Comparison of ENCODE assay signal across 8 cellular contexts in genomic region chr11:29343465-29344333, GRCh38.
DNase-seq lines count a peak whose midpoint lies in the region; ATAC-seq and TF ChIP-seq lines count a peak whose summit lies in the region.

No MANE protein-coding gene starts in this region.

- CTCF ChIA-PET in HEK293T (lab: Yijun Ruan, JAX): interaction anchor here (0.6 to 1.5 kb wide), 10 partner anchors 9 to 1763 kb away, joined by 3 to 7 read pairs (median 3); no protein-coding TSS in a partner anchor
- CTCF ChIA-PET in WTC11 (lab: Charles Lee): interaction anchor here (0.6 to 1.7 kb wide), 17 partner anchors 9 to 1236 kb away, joined by 3 to 16 read pairs (median 4); partner anchors contain the start of genes KIF18A and METTL15

- no peaks in the 10 kb centered on the region for H3K36me3 Mint-ChIP-seq in WTC11
- no peaks in the 10 kb centered on the region for H3K36me3 Mint-ChIP-seq in effector memory CD8-positive, alpha-beta T cell (ENCODE audit: insufficient read depth)

- no peaks in the 10 kb centered on the region; the same call in 1 of the 2 replicates for H3K9me3 Mint-ChIP-seq in WTC11
- H3K9me3 Mint-ChIP-seq in effector memory CD8-positive, alpha-beta T cell: peaks cover 7 to 11% of the 10 kb centered on the region in 2 donors

- no peak overlapping the region for H3K27ac ChIP-seq in ovary

- peak overlapping the region; percentile 45 for H3K4me2 ChIP-seq in Loucy (ENCODE audit: low read depth, low read length, poor library complexity, severe bottlenecking)

- intact Hi-C loops in ovary (cut with DNase I): no loop called here

- TF ChIP-seq POLR2A in ovary (IDR thresholded peaks at IDR 0.05): no peak

- no peaks in the 10 kb centered on the region for H3F3A ChIP-seq in Loucy (ENCODE audit: low read depth)

- H3K27me3 Mint-ChIP-seq in WTC11 (ENCODE audit: low read depth): peaks cover 13% of the 10 kb centered on the region
- H3K27me3 Mint-ChIP-seq in effector memory CD8-positive, alpha-beta T cell: no peaks in the 10 kb centered on the region

- H3K9me3 ChIP-seq in Loucy (ENCODE audit: insufficient read depth, low read depth, low read length) (no peaks in the 10 kb centered on the region), ovary (no peaks in the 10 kb centered on the region)

- POLR2A ChIA-PET in HEK293T (lab: Yijun Ruan, JAX): no interaction called here
- POLR2A ChIA-PET in WTC11 (lab: Charles Lee): no interaction called here

- H3K4me1 Mint-ChIP-seq in WTC11: no peaks in the 10 kb centered on the region
- no peaks in the 10 kb centered on the region for H3K4me1 Mint-ChIP-seq in effector memory CD8-positive, alpha-beta T cell (ENCODE audit: low read depth in 2 of 2)

- H3K9ac ChIP-seq in Loucy (ENCODE audit: low read depth, low read length, poor library complexity, severe bottlenecking): no peak overlapping the region

- H3K79me2 ChIP-seq in Loucy (ENCODE audit: insufficient read depth, low read length): no peaks in the 10 kb centered on the region

- H3K4me3 ChIP-seq in AG10803 (ENCODE audit: low read length) (peak overlapping the region; percentile 18; the same call in 1 of the 2 replicates), Loucy (ENCODE audit: low read length, poor library complexity, severe bottlenecking) (no peak overlapping the region), fibroblast of the aortic adventitia (ENCODE audit: low read depth, low read length) (no peak overlapping the region), ovary (no peak overlapping the region)

- H4K20me1 ChIP-seq in Loucy (ENCODE audit: insufficient read depth, low read length, poor library complexity, severe bottlenecking): no peaks in the 10 kb centered on the region

- no peaks in the 10 kb centered on the region for H3K9me2 ChIP-seq in Loucy (replicated peaks; ENCODE audit: low read depth, low read length)

- H3K4me3 Mint-ChIP-seq in WTC11: no peak overlapping the region
- no peak overlapping the region for H3K4me3 Mint-ChIP-seq in effector memory CD8-positive, alpha-beta T cell

- DNase-seq in AG10803 (ENCODE audit: low read depth) (peak; percentile 50), HEK293T (ENCODE audit: extremely low spot score) (peak; percentile 60), WTC11 (ENCODE audit: low spot score) (peak; percentile 80), fibroblast of the aortic adventitia (ENCODE audit: low read depth) (peak; percentile 55), ovary (peak in 3 of 5 donors; percentile 14 to 36 (median 26))
- DNase-seq in effector memory CD8-positive, alpha-beta T cell: no peak

- H3K27ac Mint-ChIP-seq in WTC11: no peak overlapping the region
- H3K27ac Mint-ChIP-seq in effector memory CD8-positive, alpha-beta T cell: no peak overlapping the region

- WGBS in ovary, 3 donors: 26 to 30% (median 28%) methylated on average over 8 of the region's 8 CpGs

- peak; percentile 100 for ATAC-seq in WTC11
- ATAC-seq in effector memory CD8-positive, alpha-beta T cell (replicated peaks): no peak

- TF ChIP-seq CTCF in AG10803 (conservative IDR thresholded peaks at IDR 0.05; ENCODE audit: low read length) (peak; percentile 93), GM12874 (IDR thresholded peaks at IDR 0.05; ENCODE audit: insufficient read depth, low read depth, low read length) (peak; percentile 97), Loucy (conservative IDR thresholded peaks at IDR 0.05; ENCODE audit: low read length) (peak; percentile 98), WTC11 (IDR thresholded peaks at IDR 0.05) (peak; percentile 95), fibroblast of the aortic adventitia (IDR thresholded peaks at IDR 0.05; ENCODE audit: insufficient read depth, low read length) (peak; percentile 91), ovary (IDR thresholded peaks at IDR 0.05) (no peak)

- peak overlapping the region; percentile 59 for H2AFZ ChIP-seq in Loucy (ENCODE audit: low read length)

- no peak for TF ChIP-seq EP300 in ovary (IDR thresholded peaks at IDR 0.05)

- H3K36me3 ChIP-seq in Loucy (ENCODE audit: insufficient read depth, low read length) (no peaks in the 10 kb centered on the region), ovary (no peaks in the 10 kb centered on the region)

- H3K27me3 ChIP-seq in Loucy (ENCODE audit: insufficient read depth, low read length, poor library complexity, severe bottlenecking) (no peaks in the 10 kb centered on the region), ovary (no peaks in the 10 kb centered on the region)

- H3K4me1 ChIP-seq in Loucy (ENCODE audit: insufficient read depth, low read length, poor library complexity, severe bottlenecking): no peaks in the 10 kb centered on the region
- no peaks in the 10 kb centered on the region for H3K4me1 ChIP-seq in ovary (ENCODE audit: insufficient read depth)

TF ChIP-seq in HEK293T, 16 proteins besides CTCF, POLR2A, EP300 and RAD21:
- TF ChIP-seq HDGF (IDR thresholded peaks at IDR 0.05; ENCODE audit: borderline replicate concordance) (no peak), FOXA1 (IDR thresholded peaks at IDR 0.05) (no peak)

TF ChIP-seq in WTC11, 78 proteins besides CTCF, POLR2A, EP300 and RAD21:
- TF ChIP-seq TCF7 (CRISPR knock-in tag; IDR thresholded peaks at IDR 0.05; ENCODE audit: low read depth) (no peak), ZNF263 (CRISPR knock-in tag; IDR thresholded peaks at IDR 0.05; ENCODE audit: low read depth) (no peak), NFYB (CRISPR knock-in tag; conservative IDR thresholded peaks at IDR 0.05; ENCODE audit: low read depth) (no peak), USF1 (CRISPR knock-in tag; IDR thresholded peaks at IDR 0.05) (no peak), NFE2L1 (CRISPR knock-in tag; IDR thresholded peaks at IDR 0.05) (no peak), OVOL2 (CRISPR knock-in tag; IDR thresholded peaks at IDR 0.05; ENCODE audit: borderline replicate concordance) (no peak), ESRRA (CRISPR knock-in tag; IDR thresholded peaks at IDR 0.05; ENCODE audit: borderline replicate concordance) (no peak)

Comparison
In these comparisons a context has a peak if more than half of its experiments do, and no peak if none do; other contexts are left out.
1. DNase-seq: peak in AG10803 (single experiment), HEK293T (single experiment), WTC11 (single experiment), fibroblast of the aortic adventitia (single experiment) and ovary (3 of 5); none in effector memory CD8-positive, alpha-beta T cell (0 of 3).
2. CTCF ChIP-seq: peak in AG10803 (single experiment), GM12874 (single experiment), Loucy (single experiment), WTC11 (single experiment) and fibroblast of the aortic adventitia (single experiment); none in ovary (0 of 3).